In the genomic region with DNA sequence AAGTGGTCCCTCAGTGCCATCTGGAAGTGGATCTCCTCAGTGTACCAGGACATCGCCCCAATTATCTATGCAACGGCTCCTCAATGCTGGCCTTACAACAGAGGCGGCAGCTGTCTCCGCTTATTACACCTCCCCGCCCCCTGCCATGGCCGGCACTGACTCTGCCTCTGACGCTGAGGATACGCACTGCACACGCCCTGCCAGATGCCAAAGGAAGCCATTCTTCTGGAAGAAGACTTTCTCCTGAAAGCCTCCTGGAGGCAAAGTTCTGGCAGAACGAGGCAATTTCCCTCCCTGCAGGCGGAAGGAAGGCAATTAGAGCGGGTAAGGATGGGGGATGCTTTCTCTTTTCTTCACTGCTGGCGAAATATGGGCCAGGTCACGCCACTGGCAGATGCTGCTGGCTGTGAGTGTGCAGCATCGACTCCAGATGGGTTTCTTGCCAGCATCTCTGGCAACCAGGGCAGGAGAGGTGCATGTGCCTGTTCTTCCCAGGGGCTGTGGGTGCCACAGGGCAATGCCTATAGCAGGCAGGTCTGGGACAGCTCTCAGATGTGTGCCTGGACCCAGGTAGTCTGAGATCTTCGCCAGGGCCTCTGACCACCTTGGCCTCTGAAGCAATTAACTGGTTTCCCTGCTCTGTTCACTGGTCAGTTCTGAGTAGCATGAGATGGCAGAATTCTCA, we compare ENCODE assay signal across 15 cellular contexts.
DNase-seq lines count a peak whose midpoint lies in the region; ATAC-seq and TF ChIP-seq lines count a peak whose summit lies in the region.
"Had no signal": no experiment of that assay in that cellular context is flagged by ENCODE, and none has a peak within 500 bp of the region (broad histone marks: within the 10 kb centered on the region; RNA-seq: fewer than 3 reads in every experiment).

No MANE protein-coding gene starts in this region.

- H3K27me3 Mint-ChIP-seq in HFFc6 (ENCODE audit: insufficient read depth) = peaks cover 9% of the 10 kb centered on the region

- peaks cover 17% of the 10 kb centered on the region; the same call in 1 of the 2 replicates for H3K36me3 Mint-ChIP-seq in HFFc6 (ENCODE audit: low read depth)
- H3K36me3 Mint-ChIP-seq: IgD-negative memory B cell had no signal

- H3K4me1 Mint-ChIP-seq in HFFc6 (ENCODE audit: low read depth) = peaks cover 57% of the 10 kb centered on the region
- H3K4me1 Mint-ChIP-seq: activated CD4-positive, alpha-beta T cell treated with anti-CD3 and anti-CD28 coated beads, Interleukin-2, amount 10 ng/mL, durations not matched to agents 7 days and 5 days; IgD-negative memory B cell; nephron had no signal

- H3K27ac Mint-ChIP-seq in HFFc6 = peak overlapping the region; percentile 99
- H3K27ac Mint-ChIP-seq: activated CD4-positive, alpha-beta T cell treated with anti-CD3 and anti-CD28 coated beads, Interleukin-2, amount 10 ng/mL, durations not matched to agents 7 days and 5 days; IgD-negative memory B cell; nephron; T-helper 17 cell had no signal

- peak; percentile 48 for DNase-seq in COR-L47 (lab: John Stamatoyannopoulos, UW)
- DNase-seq in HFFc6 = peak; percentile 88
- DNase-seq in occipital lobe (lab: John Stamatoyannopoulos, UW) = peak; percentile 48
- DNase-seq in effector CD8-positive, alpha-beta T cell (lab: John Stamatoyannopoulos, UW) = no peak
- no peak for DNase-seq in activated CD4-positive, CD25-positive, alpha-beta regulatory T cell (lab: John Stamatoyannopoulos, UW)
- no peak for DNase-seq in islet precursor cell
- DNase-seq: activated CD4-positive, alpha-beta T cell treated with anti-CD3 and anti-CD28 coated beads, Interleukin-2, amount 10 ng/mL, durations not matched to agents 7 days and 5 days; effector CD4-positive, alpha-beta T cell; NCI-H187; sigmoid colon; T-helper 17 cell had no signal

- H3K4me3 Mint-ChIP-seq in HFFc6 = peak overlapping the region; percentile 89
- H3K4me3 Mint-ChIP-seq: activated CD4-positive, alpha-beta T cell treated with anti-CD3 and anti-CD28 coated beads, Interleukin-2, amount 10 ng/mL, durations not matched to agents 7 days and 5 days; nephron; T-helper 17 cell had no signal

- H3K9me3 Mint-ChIP-seq in HFFc6 = no peaks in the 10 kb centered on the region; the same call in 1 of the 2 replicates
- H3K9me3 Mint-ChIP-seq: activated CD4-positive, alpha-beta T cell treated with anti-CD3 and anti-CD28 coated beads, Interleukin-2, amount 10 ng/mL, durations not matched to agents 7 days and 5 days had no signal

- no peak for TF ChIP-seq CTCF in HFFc6 (IDR thresholded peaks at IDR 0.05)

- peak; percentile 60; the same call in 2 of the 3 replicates for ATAC-seq in SK-N-SH treated with all-trans-retinoic acid at 6 μM for 48 hours
- ATAC-seq: left lobe of liver, T-helper 17 cell had no signal

TF ChIP-seq in SK-N-SH treated with all-trans-retinoic acid at 6 μM for 48 hours, 23 proteins besides CTCF, POLR2A, EP300 and RAD21:
- TF ChIP-seq ZNF8 (CRISPR knock-in tag; IDR thresholded peaks at IDR 0.05) (no peak), SNAI2 (CRISPR knock-in tag; IDR thresholded peaks at IDR 0.05) (no peak), ZNF70 (CRISPR knock-in tag; IDR thresholded peaks at IDR 0.05) (no peak), ESRRG (CRISPR knock-in tag; IDR thresholded peaks at IDR 0.05) (no peak), TOX (CRISPR knock-in tag; IDR thresholded peaks at IDR 0.05; ENCODE audit: borderline replicate concordance) (no peak), ISL1 (CRISPR knock-in tag; IDR thresholded peaks at IDR 0.05) (no peak), BACH2 (CRISPR knock-in tag; IDR thresholded peaks at IDR 0.05; ENCODE audit: borderline replicate concordance) (no peak), CSDC2 (CRISPR knock-in tag; IDR thresholded peaks at IDR 0.05) (no peak), ZNF565 (CRISPR knock-in tag; conservative IDR thresholded peaks at IDR 0.05; ENCODE audit: low read depth) (no peak), ZFP30 (CRISPR knock-in tag; IDR thresholded peaks at IDR 0.05) (no peak), PPARA (CRISPR knock-in tag; IDR thresholded peaks at IDR 0.05; ENCODE audit: borderline replicate concordance) (no peak), ZFP3 (CRISPR knock-in tag; IDR thresholded peaks at IDR 0.05) (no peak), ARNTL (CRISPR knock-in tag; IDR thresholded peaks at IDR 0.05; ENCODE audit: borderline replicate concordance, low read depth) (no peak)
- TF ChIP-seq, protein P1, sequence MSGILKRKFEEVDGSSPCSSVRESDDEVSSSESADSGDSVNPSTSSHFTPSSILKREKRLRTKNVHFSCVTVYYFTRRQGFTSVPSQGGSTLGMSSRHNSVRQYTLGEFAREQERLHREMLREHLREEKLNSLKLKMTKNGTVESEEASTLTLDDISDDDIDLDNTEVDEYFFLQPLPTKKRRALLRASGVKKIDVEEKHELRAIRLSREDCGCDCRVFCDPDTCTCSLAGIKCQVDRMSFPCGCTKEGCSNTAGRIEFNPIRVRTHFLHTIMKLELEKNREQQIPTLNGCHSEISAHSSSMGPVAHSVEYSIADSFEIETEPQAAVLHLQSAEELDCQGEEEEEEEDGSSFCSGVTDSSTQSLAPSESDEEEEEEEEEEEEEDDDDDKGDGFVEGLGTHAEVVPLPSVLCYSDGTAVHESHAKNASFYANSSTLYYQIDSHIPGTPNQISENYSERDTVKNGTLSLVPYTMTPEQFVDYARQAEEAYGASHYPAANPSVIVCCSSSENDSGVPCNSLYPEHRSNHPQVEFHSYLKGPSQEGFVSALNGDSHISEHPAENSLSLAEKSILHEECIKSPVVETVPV (CRISPR knock-in tag; IDR thresholded peaks at IDR 0.05) = no peak
- TF ChIP-seq, protein P2, sequence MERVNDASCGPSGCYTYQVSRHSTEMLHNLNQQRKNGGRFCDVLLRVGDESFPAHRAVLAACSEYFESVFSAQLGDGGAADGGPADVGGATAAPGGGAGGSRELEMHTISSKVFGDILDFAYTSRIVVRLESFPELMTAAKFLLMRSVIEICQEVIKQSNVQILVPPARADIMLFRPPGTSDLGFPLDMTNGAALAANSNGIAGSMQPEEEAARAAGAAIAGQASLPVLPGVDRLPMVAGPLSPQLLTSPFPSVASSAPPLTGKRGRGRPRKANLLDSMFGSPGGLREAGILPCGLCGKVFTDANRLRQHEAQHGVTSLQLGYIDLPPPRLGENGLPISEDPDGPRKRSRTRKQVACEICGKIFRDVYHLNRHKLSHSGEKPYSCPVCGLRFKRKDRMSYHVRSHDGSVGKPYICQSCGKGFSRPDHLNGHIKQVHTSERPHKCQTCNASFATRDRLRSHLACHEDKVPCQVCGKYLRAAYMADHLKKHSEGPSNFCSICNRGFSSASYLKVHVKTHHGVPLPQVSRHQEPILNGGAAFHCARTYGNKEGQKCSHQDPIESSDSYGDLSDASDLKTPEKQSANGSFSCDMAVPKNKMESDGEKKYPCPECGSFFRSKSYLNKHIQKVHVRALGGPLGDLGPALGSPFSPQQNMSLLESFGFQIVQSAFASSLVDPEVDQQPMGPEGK (CRISPR knock-in tag; IDR thresholded peaks at IDR 0.05; ENCODE audit: borderline replicate concordance) = no peak
- TF ChIP-seq, protein P3, sequence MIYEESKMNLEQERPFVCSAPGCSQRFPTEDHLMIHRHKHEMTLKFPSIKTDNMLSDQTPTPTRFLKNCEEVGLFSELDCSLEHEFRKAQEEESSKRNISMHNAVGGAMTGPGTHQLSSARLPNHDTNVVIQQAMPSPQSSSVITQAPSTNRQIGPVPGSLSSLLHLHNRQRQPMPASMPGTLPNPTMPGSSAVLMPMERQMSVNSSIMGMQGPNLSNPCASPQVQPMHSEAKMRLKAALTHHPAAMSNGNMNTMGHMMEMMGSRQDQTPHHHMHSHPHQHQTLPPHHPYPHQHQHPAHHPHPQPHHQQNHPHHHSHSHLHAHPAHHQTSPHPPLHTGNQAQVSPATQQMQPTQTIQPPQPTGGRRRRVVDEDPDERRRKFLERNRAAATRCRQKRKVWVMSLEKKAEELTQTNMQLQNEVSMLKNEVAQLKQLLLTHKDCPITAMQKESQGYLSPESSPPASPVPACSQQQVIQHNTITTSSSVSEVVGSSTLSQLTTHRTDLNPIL (CRISPR knock-in tag; IDR thresholded peaks at IDR 0.05; ENCODE audit: low read depth) = no peak
- TF ChIP-seq, protein P4, sequence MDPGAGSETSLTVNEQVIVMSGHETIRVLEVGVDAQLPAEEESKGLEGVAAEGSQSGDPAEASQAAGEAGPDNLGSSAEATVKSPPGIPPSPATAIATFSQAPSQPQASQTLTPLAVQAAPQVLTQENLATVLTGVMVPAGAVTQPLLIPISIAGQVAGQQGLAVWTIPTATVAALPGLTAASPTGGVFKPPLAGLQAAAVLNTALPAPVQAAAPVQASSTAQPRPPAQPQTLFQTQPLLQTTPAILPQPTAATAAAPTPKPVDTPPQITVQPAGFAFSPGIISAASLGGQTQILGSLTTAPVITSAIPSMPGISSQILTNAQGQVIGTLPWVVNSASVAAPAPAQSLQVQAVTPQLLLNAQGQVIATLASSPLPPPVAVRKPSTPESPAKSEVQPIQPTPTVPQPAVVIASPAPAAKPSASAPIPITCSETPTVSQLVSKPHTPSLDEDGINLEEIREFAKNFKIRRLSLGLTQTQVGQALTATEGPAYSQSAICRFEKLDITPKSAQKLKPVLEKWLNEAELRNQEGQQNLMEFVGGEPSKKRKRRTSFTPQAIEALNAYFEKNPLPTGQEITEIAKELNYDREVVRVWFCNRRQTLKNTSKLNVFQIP (CRISPR knock-in tag; IDR thresholded peaks at IDR 0.05; ENCODE audit: borderline replicate concordance, low read depth) = no peak

Comparison
In these comparisons a context has a peak if more than half of its experiments do, and no peak if none do; other contexts are left out.
1. DNase-seq: peak in COR-L47 (single experiment), HFFc6 (single experiment) and occipital lobe (single experiment); none in effector CD8-positive, alpha-beta T cell (single experiment), activated CD4-positive, CD25-positive, alpha-beta regulatory T cell (0 of 4) and islet precursor cell (single experiment).